Comparison of ENCODE assay signal across 9 cellular contexts in genomic region chr1:77948841-77949424, GRCh38. TPM values are rescaled to one million over a fixed set of nuclear protein-coding genes. Genes with fewer than 3 reads are reported as not detected.
DNase-seq lines count a peak whose midpoint lies in the region; ATAC-seq and TF ChIP-seq lines count a peak whose summit lies in the region.
"Had no signal": no experiment of that assay in that cellular context is flagged by ENCODE, and none has a peak within 500 bp of the region (broad histone marks: within the 10 kb centered on the region; RNA-seq: fewer than 3 reads in every experiment).

No MANE protein-coding gene starts in this region.

- no peak overlapping the region for H3K9ac ChIP-seq in HUES6 (ENCODE audit: low read length)
- H3K9ac ChIP-seq in mammary epithelial cell (ENCODE audit: insufficient read depth, low read length) = no peak overlapping the region

- peak; percentile 29 for DNase-seq in NCI-H1436 (lab: John Stamatoyannopoulos, UW)
- DNase-seq in NCI-H1436 treated with DMSO at 0.1 percent for 48 hours (lab: John Stamatoyannopoulos, UW) = no peak
- peak; percentile 53 for DNase-seq in mammary epithelial cell
- no peak for DNase-seq in naive thymus-derived CD8-positive, alpha-beta T cell
- DNase-seq in vagina (ENCODE audit: extremely low spot score in 2 of 2) = no peak

- no peaks in the 10 kb centered on the region for H3K9me3 Mint-ChIP-seq in naive thymus-derived CD8-positive, alpha-beta T cell

- peaks cover 8 to 44% (median 31%) of the 10 kb centered on the region in 4 donors for H3K4me1 Mint-ChIP-seq in naive thymus-derived CD8-positive, alpha-beta T cell

- H3K79me2 ChIP-seq in mammary epithelial cell (ENCODE audit: insufficient read depth, low read length) = peaks cover 53% of the 10 kb centered on the region

- in situ Hi-C loops in mammary epithelial cell (cut with MboI; ENCODE audit: low sequenced_read_pairs in 2 of 2) = no loop called here

- peak overlapping the region; percentile 47; the same call in 1 of the 2 replicates for H3K27ac ChIP-seq in HUES6 (ENCODE audit: low read depth, low read length)
- H3K27ac ChIP-seq in mammary epithelial cell (ENCODE audit: insufficient read depth, low read depth, low read length) = peak overlapping the region; percentile 19
- no peak overlapping the region for H3K27ac ChIP-seq in vagina
- H3K27ac ChIP-seq: C4-2B had no signal

- H4K20me1 ChIP-seq in mammary epithelial cell (ENCODE audit: insufficient read depth, low read length) = no peaks in the 10 kb centered on the region

- no peak for TF ChIP-seq POLR2A in vagina (IDR thresholded peaks at IDR 0.05)

- dilution Hi-C loops in mammary epithelial cell (cut with HindIII; ENCODE audit: low sequenced_read_pairs) = no loop called here

- peak in 1 of 2 donors; percentile 26 for ATAC-seq in naive thymus-derived CD8-positive, alpha-beta T cell
- ATAC-seq in GM21381 (IDR thresholded peaks at IDR 0.05; ENCODE audit: unreplicated experiment) (no peak), HG02970 (IDR thresholded peaks at IDR 0.05; ENCODE audit: low FRiP score, unreplicated experiment) (no peak)

- H3K36me3 ChIP-seq in HUES6 (ENCODE audit: control insufficient read depth, insufficient read depth, low read length) = peaks cover 98% of the 10 kb centered on the region
- H3K36me3 ChIP-seq in mammary epithelial cell (ENCODE audit: insufficient read depth, low read length) = peaks cover 51% of the 10 kb centered on the region
- peaks cover 0 to 70% of the 10 kb centered on the region in 2 donors for H3K36me3 ChIP-seq in vagina

- peaks cover 5 to 90% (median 16%) of the 10 kb centered on the region in 3 donors for H3K36me3 Mint-ChIP-seq in naive thymus-derived CD8-positive, alpha-beta T cell

- no peaks in the 10 kb centered on the region; the same call in 1 of the 2 replicates for H3K4me1 ChIP-seq in HUES6 (ENCODE audit: control insufficient read depth, insufficient read depth, low read length)
- H3K4me1 ChIP-seq in mammary epithelial cell (ENCODE audit: insufficient read depth, low read length) = peaks cover 8% of the 10 kb centered on the region
- H3K4me1 ChIP-seq in vagina = peaks cover 11% of the 10 kb centered on the region

- H3K27me3 ChIP-seq in HUES6 (ENCODE audit: control insufficient read depth, insufficient read depth, low read length) (no peaks in the 10 kb centered on the region), mammary epithelial cell (ENCODE audit: insufficient read depth, low read length) (no peaks in the 10 kb centered on the region), vagina (no peaks in the 10 kb centered on the region)

- CTCF ChIA-PET in mammary epithelial cell (lab: Charles Lee; ENCODE audit: low non-redundant PET) = no interaction called here

- intact Hi-C loops in mammary epithelial cell (cut with micrococcal nuclease) = loop anchor here (1.0 kb wide), 1 partner anchor 165 kb away; no protein-coding TSS in a partner anchor
- intact Hi-C loops in vagina (cut with DNase I) = no loop called here

- peak; percentile 27 to 52 for TF ChIP-seq CTCF in mammary epithelial cell (conservative IDR thresholded peaks at IDR 0.05 in 1 of 2, IDR thresholded peaks at IDR 0.05 in 1 of 2; ENCODE audit: extremely low read depth in 1 of 2, insufficient read depth in 1 of 2, low read depth in 1 of 2, low read length in 2 of 2)
- TF ChIP-seq CTCF in vagina (IDR thresholded peaks at IDR 0.05) = no peak

- peak overlapping the region in 8 of 10 donors; percentile 13 to 72 (median 40) for H3K27ac Mint-ChIP-seq in naive thymus-derived CD8-positive, alpha-beta T cell

- H3K4me3 ChIP-seq in HUES6 (ENCODE audit: low read depth, low read length) (no peak overlapping the region), mammary epithelial cell (replicated peaks in 1 of 3; ENCODE audit: insufficient read depth in 1 of 3, low read depth in 2 of 3, low read length in 3 of 3) (peak overlapping the region in 1 of 3 experiments; percentile 35), vagina (no peak overlapping the region)

- H3K9me3 ChIP-seq in HUES6 (ENCODE audit: control insufficient read depth, insufficient read depth, low read depth, low read length) (no peaks in the 10 kb centered on the region), mammary epithelial cell (replicated peaks; ENCODE audit: insufficient read depth, low read length) (no peaks in the 10 kb centered on the region), vagina (no peaks in the 10 kb centered on the region)

- no peaks in the 10 kb centered on the region for H3K27me3 Mint-ChIP-seq in naive thymus-derived CD8-positive, alpha-beta T cell

- WGBS in mammary epithelial cell (ENCODE audit: low coverage, missing lambda C conversion rate) = 0% methylated on average over 2 of the region's 2 CpGs

- peak overlapping the region; percentile 26 for H3K4me2 ChIP-seq in mammary epithelial cell (ENCODE audit: insufficient read depth, low read depth, low read length)

- POLR2A ChIA-PET in naive thymus-derived CD8-positive, alpha-beta T cell (lab: Charles Lee) = no interaction called here

- TSS peak; percentile 20 for BruUV-seq in mammary epithelial cell (replicated peaks; lab: Mats Ljungman, UMichigan)

- no peak overlapping the region for H3K4me3 Mint-ChIP-seq in naive thymus-derived CD8-positive, alpha-beta T cell

- no peak overlapping the region for H2AFZ ChIP-seq in mammary epithelial cell (ENCODE audit: low read depth, low read length)

RNA-seq across cellular contexts. Expression of gene FUBP1, which starts 29.9 kb away (rescaled TPM):
- 100 to 1,000 TPM in 1 of 2 donors, 10 to 100 TPM in 1; 85.9 to 113 TPM for total RNA-seq in mammary epithelial cell
- polyA plus RNA-seq in mammary epithelial cell = 85.4 TPM
- 82.6 TPM for polyA minus RNA-seq in mammary epithelial cell
- 100 to 1,000 TPM; 241 to 249 TPM for total RNA-seq in naive thymus-derived CD8-positive, alpha-beta T cell
- polyA plus RNA-seq in naive thymus-derived CD8-positive, alpha-beta T cell = 10 to 100 TPM; 47.8 to 54.5 (median 49.0) TPM
- total RNA-seq in vagina = 85.7 TPM

RNA-seq across cellular contexts. Expression of gene DNAJB4, which starts 55.8 kb away (rescaled TPM):
- total RNA-seq in mammary epithelial cell (10 to 100 TPM; 15.6 to 25.3 TPM), vagina (20.9 TPM)
- polyA plus RNA-seq in mammary epithelial cell = 6.2 TPM
- 7.1 TPM for polyA minus RNA-seq in mammary epithelial cell
- 10 to 100 TPM; 16.9 to 23.0 TPM for total RNA-seq in naive thymus-derived CD8-positive, alpha-beta T cell
- polyA plus RNA-seq in naive thymus-derived CD8-positive, alpha-beta T cell = 1 to 10 TPM; 3.7 to 6.3 (median 5.8) TPM

Comparison
In these comparisons a context has a peak if more than half of its experiments do, and no peak if none do; other contexts are left out.
1. DNase-seq: peak in NCI-H1436 (single experiment) and mammary epithelial cell (single experiment); none in NCI-H1436 treated with DMSO at 0.1 percent for 48 hours (single experiment), naive thymus-derived CD8-positive, alpha-beta T cell (0 of 10) and vagina (0 of 2).
2. CTCF ChIP-seq: peak in mammary epithelial cell (2 of 2); none in vagina (0 of 3).